ENCODE assay signal across 8 cellular contexts in the genomic region with DNA sequence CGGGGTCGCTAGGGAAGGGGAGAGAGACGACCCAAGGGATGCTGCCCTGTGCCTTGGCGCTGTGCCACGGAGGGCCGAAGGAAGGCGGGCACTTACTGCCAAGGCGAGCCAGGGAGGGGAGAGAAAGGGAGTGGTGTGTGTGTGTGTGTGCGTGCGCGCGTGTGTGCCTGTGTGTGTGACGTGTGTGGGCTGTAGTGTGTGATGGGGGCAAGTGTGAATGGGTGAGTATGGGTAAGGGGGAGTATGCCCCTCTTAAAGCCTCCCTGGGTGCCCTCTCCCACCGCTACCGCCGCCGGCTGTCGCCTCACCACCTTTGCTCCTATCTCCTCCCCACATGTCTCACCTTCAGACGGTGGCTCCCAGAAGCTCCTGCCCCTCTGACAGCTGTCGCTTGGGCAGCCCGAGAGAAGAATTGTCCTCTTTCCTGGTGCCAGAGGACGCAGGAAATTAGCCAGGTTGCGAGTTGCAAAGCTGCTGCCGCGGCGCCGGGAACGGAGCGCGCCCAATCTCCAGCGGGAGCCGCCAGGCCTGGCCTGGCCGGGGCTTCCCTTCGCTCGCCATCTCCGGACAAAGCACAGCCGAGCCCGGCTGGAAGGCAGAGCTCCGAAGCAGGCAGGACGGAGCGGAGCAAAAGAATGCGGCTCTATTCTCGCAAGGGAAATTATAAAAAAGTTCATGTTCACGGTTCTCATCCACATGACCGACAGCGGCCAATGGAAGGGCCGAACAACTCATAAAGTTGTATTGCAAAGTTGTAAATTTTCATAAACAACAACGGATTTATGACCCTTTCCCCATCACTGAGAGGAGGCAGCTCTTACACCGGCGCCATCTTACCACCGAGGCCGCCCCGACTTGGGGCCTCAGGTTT. TPM values are rescaled to one million over a fixed set of nuclear protein-coding genes. Genes with fewer than 3 reads are reported as not detected.
DNase-seq lines count a peak whose midpoint lies in the region.

A gene (minus strand): TSS at position 639 of the 871 bp plus-strand sequence. CDS start 41,943 bp downstream, outside the sequence.

- no peaks in the 10 kb centered on the region for H3K4me1 ChIP-seq in iPS-15b (ENCODE audit: control insufficient read depth, insufficient read depth, low read length)

- CTCF ChIA-PET in activated CD4-positive, alpha-beta T cell treated with anti-CD3 and anti-CD28 coated beads, Interleukin-2, amount 10 ng/mL, durations not matched to agents 7 days and 5 days (lab: Charles Lee) = interaction anchor here (1.0 to 3.0 kb wide), 7 partner anchors 9 to 90 kb away, joined by 3 to 11 read pairs (median 6); a partner anchor contains a TSS

- peaks cover 88% of the 10 kb centered on the region for H3K27me3 Mint-ChIP-seq in activated CD4-positive, alpha-beta T cell treated with anti-CD3 and anti-CD28 coated beads, Interleukin-2, amount 10 ng/mL, durations not matched to agents 7 days and 5 days

- H3K4me3 ChIP-seq in iPS-15b (ENCODE audit: low read depth, low read length) = peak within 1 kb of the TSS; percentile 37

- H3K36me3 Mint-ChIP-seq in activated CD4-positive, alpha-beta T cell treated with anti-CD3 and anti-CD28 coated beads, Interleukin-2, amount 10 ng/mL, durations not matched to agents 7 days and 5 days (ENCODE audit: low read depth) = peaks cover 1% of the 10 kb centered on the region

- H3K36me3 ChIP-seq in iPS-15b (ENCODE audit: control insufficient read depth, insufficient read depth, low read length) = no peaks in the 10 kb centered on the region

- H3K9ac ChIP-seq in iPS-15b (ENCODE audit: low read depth, low read length) = no peak within 1 kb of the TSS

- H3K27ac Mint-ChIP-seq in activated CD4-positive, alpha-beta T cell treated with anti-CD3 and anti-CD28 coated beads, Interleukin-2, amount 10 ng/mL, durations not matched to agents 7 days and 5 days = peak within 1 kb of the TSS; percentile 31

- H3K9me3 Mint-ChIP-seq in activated CD4-positive, alpha-beta T cell treated with anti-CD3 and anti-CD28 coated beads, Interleukin-2, amount 10 ng/mL, durations not matched to agents 7 days and 5 days = no peaks in the 10 kb centered on the region

- DNase-seq in activated CD4-positive, alpha-beta T cell treated with anti-CD3 and anti-CD28 coated beads, Interleukin-2, amount 10 ng/mL, durations not matched to agents 7 days and 5 days = no peak
- no peak for DNase-seq in activated CD4-positive, alpha-beta T cell treated with anti-CD3 and anti-CD28 coated beads for 48 hours
- DNase-seq in UCSD-AML1 (lab: John Stamatoyannopoulos, UW; ENCODE audit: unreplicated experiment) (peak; percentile 37), stromal cell of bone marrow (ENCODE audit: low read depth) (peak; percentile 85), middle frontal gyrus (ENCODE audit: extremely low spot score, low spot score) (no peak)
- no peak for DNase-seq in central memory CD4-positive, alpha-beta T cell
- DNase-seq in stimulated activated CD4-positive, alpha-beta T cell treated with anti-CD3 and anti-CD28 coated beads, Interleukin-1b, Interleukin-23, amount 100 ng/mL, for 48 hours = no peak

- H3K9me3 ChIP-seq in iPS-15b (ENCODE audit: control insufficient read depth, insufficient read depth, low read length) = no peaks in the 10 kb centered on the region

- H3K4me3 Mint-ChIP-seq in activated CD4-positive, alpha-beta T cell treated with anti-CD3 and anti-CD28 coated beads, Interleukin-2, amount 10 ng/mL, durations not matched to agents 7 days and 5 days = peak within 1 kb of the TSS; percentile 39

- POLR2A ChIA-PET in activated CD4-positive, alpha-beta T cell treated with anti-CD3 and anti-CD28 coated beads, Interleukin-2, amount 10 ng/mL, durations not matched to agents 7 days and 5 days (lab: Charles Lee) = no interaction called here

- peaks cover 27% of the 10 kb centered on the region for H3K4me1 Mint-ChIP-seq in activated CD4-positive, alpha-beta T cell treated with anti-CD3 and anti-CD28 coated beads, Interleukin-2, amount 10 ng/mL, durations not matched to agents 7 days and 5 days

- H3K27me3 ChIP-seq in iPS-15b (ENCODE audit: control insufficient read depth, insufficient read depth, low read length) = peaks cover 99% of the 10 kb centered on the region

RNA-seq across cellular contexts. Expression of the gene that starts here (rescaled TPM):
- total RNA-seq in activated CD4-positive, alpha-beta T cell treated with anti-CD3 and anti-CD28 coated beads, Interleukin-2, amount 10 ng/mL, durations not matched to agents 7 days and 5 days = not detected

Comparison
In these comparisons a context has a peak if more than half of its experiments do, and no peak if none do; other contexts are left out.
1. DNase-seq: peak in UCSD-AML1 (single experiment) and stromal cell of bone marrow (single experiment); none in activated CD4-positive, alpha-beta T cell treated with anti-CD3 and anti-CD28 coated beads, Interleukin-2, amount 10 ng/mL, durations not matched to agents 7 days and 5 days (single experiment), activated CD4-positive, alpha-beta T cell treated with anti-CD3 and anti-CD28 coated beads for 48 hours (single experiment), central memory CD4-positive, alpha-beta T cell (single experiment), stimulated activated CD4-positive, alpha-beta T cell treated with anti-CD3 and anti-CD28 coated beads, Interleukin-1b, Interleukin-23, amount 100 ng/mL, for 48 hours (single experiment) and middle frontal gyrus (single experiment).